1 cellular context compared by ENCODE assay signal in the genomic region with DNA sequence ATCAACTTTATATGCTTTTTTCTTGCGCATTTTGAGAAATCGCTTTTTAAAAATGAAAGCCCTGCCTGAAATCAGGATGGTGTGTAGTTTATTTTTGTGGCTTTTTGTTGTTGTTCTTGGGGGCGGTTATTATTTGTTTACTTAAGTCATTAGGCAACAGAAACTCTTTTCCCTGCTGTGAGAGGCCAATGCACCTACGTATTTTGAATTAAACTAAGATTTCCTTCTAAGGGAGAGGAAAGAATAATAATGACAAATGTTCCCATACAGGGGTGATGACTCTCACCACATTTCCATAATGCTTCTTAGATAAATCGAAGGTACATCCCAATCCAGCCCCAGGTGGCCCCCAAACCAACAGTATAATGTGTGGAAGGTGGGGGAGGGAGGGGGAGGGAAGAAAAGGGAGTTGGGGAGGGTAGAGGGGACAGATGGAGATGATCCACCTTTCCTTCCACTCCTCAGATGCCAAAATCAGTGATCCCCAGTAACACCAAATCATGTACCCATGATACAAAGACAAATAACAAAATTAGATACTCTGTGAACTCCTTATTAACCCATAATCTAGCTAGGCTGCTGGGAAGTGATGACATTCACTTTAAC.
TF ChIP-seq lines count a peak whose summit lies in the region.

No MANE protein-coding gene starts in this region.

TF ChIP-seq in HepG2, 621 proteins besides CTCF, POLR2A, EP300 and RAD21 (continued from another document):
- TF ChIP-seq, protein P1, sequence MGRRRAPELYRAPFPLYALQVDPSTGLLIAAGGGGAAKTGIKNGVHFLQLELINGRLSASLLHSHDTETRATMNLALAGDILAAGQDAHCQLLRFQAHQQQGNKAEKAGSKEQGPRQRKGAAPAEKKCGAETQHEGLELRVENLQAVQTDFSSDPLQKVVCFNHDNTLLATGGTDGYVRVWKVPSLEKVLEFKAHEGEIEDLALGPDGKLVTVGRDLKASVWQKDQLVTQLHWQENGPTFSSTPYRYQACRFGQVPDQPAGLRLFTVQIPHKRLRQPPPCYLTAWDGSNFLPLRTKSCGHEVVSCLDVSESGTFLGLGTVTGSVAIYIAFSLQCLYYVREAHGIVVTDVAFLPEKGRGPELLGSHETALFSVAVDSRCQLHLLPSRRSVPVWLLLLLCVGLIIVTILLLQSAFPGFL (CRISPR knock-in tag; IDR thresholded peaks at IDR 0.05): no peak
TF ChIP-seq in HepG2: peak in this region for 1.
